Comparison of ENCODE assay signal across 17 cellular contexts in genomic region chr9:133340916-133341315, GRCh38. TPM values are rescaled to one million over a fixed set of nuclear protein-coding genes. Genes with fewer than 3 reads are reported as not detected.
A peak's percentile ranks its signal among the peaks of the same experiment; 100 is the strongest.
DNase-seq lines count a peak whose midpoint lies in the region; ATAC-seq and TF ChIP-seq lines count a peak whose summit lies in the region.
"Had no signal": no experiment of that assay in that cellular context is flagged by ENCODE, and none has a peak within 500 bp of the region (broad histone marks: within the 10 kb centered on the region; RNA-seq: fewer than 3 reads in every experiment).

No MANE protein-coding gene starts in this region.

- H3K36me3 ChIP-seq in transverse colon = peaks cover 0 to 10% (median 3%) of the 10 kb centered on the region in 4 donors

- no peak for TF ChIP-seq CTCF in transverse colon (IDR thresholded peaks at IDR 0.05)

- no peak for DNase-seq in activated naive CD4-positive, alpha-beta T cell treated with anti-CD3 and anti-CD28 coated beads, Interleukin-2, amount 10 ng/mL, durations not matched to agents 7 days and 5 days
- DNase-seq in activated naive CD4-positive, alpha-beta T cell treated with anti-CD3 and anti-CD28 coated beads, Interleukin-2, amount 50 U/mL, for 16 hours = no peak
- DNase-seq in transverse colon (no peak), NCI-H524 (lab: John Stamatoyannopoulos, UW) (no peak), AML-193 (lab: John Stamatoyannopoulos, UW) (no peak)
- DNase-seq: activated CD4-positive, CD25-positive, alpha-beta regulatory T cell treated with anti-CD3 and anti-CD28 coated beads, Interleukin-2, amount 50 U/mL, for 72 hours; endodermal cell; NCI-H1436 treated with DMSO at 0.1 percent for 48 hours; NCI-H345; Right ventricle myocardium superior; stimulated activated naive CD8-positive, alpha-beta T cell treated with anti-CD3 and anti-CD28 coated beads, Interleukin-15, Interleukin-2, amounts not matched to agents 100 U/mL and 50 U/mL, for 24 hours had no signal

- H3K9me3 Mint-ChIP-seq in activated naive CD4-positive, alpha-beta T cell treated with anti-CD3 and anti-CD28 coated beads, Interleukin-2, amount 10 ng/mL, durations not matched to agents 7 days and 5 days = no peaks in the 10 kb centered on the region
- no peaks in the 10 kb centered on the region for H3K9me3 Mint-ChIP-seq in activated T-helper 17 cell treated with anti-CD3 and anti-CD28 coated beads, Interleukin-2, amount 50 U/mL, for 72 hours
- H3K9me3 Mint-ChIP-seq: endodermal cell; T-helper 1 cell treated with Interleukin-12 subunit alpha and Interleukin-12 subunit beta and Interleukin-4 antibody, amounts not matched to agents 30 μg/mL and 1 μg/mL, for 36 hours had no signal

- TF ChIP-seq POLR2A in transverse colon (IDR thresholded peaks at IDR 0.05) = no peak

- peak overlapping the region; percentile 67 for H3K27ac Mint-ChIP-seq in activated naive CD4-positive, alpha-beta T cell treated with anti-CD3 and anti-CD28 coated beads, Interleukin-2, amount 10 ng/mL, durations not matched to agents 7 days and 5 days
- peak overlapping the region; percentile 24 for H3K27ac Mint-ChIP-seq in activated T-helper 17 cell treated with anti-CD3 and anti-CD28 coated beads, Interleukin-2, amount 50 U/mL, for 72 hours
- H3K27ac Mint-ChIP-seq: endodermal cell had no signal

- no peak for TF ChIP-seq EP300 in transverse colon (IDR thresholded peaks at IDR 0.05; ENCODE audit: low read depth)

- H3K27me3 Mint-ChIP-seq in activated naive CD4-positive, alpha-beta T cell treated with anti-CD3 and anti-CD28 coated beads, Interleukin-2, amount 10 ng/mL, durations not matched to agents 7 days and 5 days = no peaks in the 10 kb centered on the region
- no peaks in the 10 kb centered on the region for H3K27me3 Mint-ChIP-seq in activated T-helper 17 cell treated with anti-CD3 and anti-CD28 coated beads, Interleukin-2, amount 50 U/mL, for 72 hours

- peak overlapping the region in 3 of 4 donors; percentile 15 to 49 (median 31) for H3K27ac ChIP-seq in transverse colon
- H3K27ac ChIP-seq: prostate gland, vagina had no signal

- no peak overlapping the region for H3K4me3 Mint-ChIP-seq in activated naive CD4-positive, alpha-beta T cell treated with anti-CD3 and anti-CD28 coated beads, Interleukin-2, amount 10 ng/mL, durations not matched to agents 7 days and 5 days
- no peak overlapping the region for H3K4me3 Mint-ChIP-seq in activated T-helper 17 cell treated with anti-CD3 and anti-CD28 coated beads, Interleukin-2, amount 50 U/mL, for 72 hours
- H3K4me3 Mint-ChIP-seq: endodermal cell; T-helper 1 cell treated with Interleukin-12 subunit alpha and Interleukin-12 subunit beta and Interleukin-4 antibody, amounts not matched to agents 30 μg/mL and 1 μg/mL, for 36 hours had no signal

- CTCF ChIA-PET in activated naive CD4-positive, alpha-beta T cell treated with anti-CD3 and anti-CD28 coated beads, Interleukin-2, amount 10 ng/mL, durations not matched to agents 7 days and 5 days (lab: Charles Lee) = interaction anchor here (1.5 to 1.8 kb wide), 2 partner anchors 11 to 15 kb away, joined by 4 to 6 read pairs; partner anchors contain the start of gene SURF1

- peaks cover 47% of the 10 kb centered on the region for H3K4me1 Mint-ChIP-seq in activated naive CD4-positive, alpha-beta T cell treated with anti-CD3 and anti-CD28 coated beads, Interleukin-2, amount 10 ng/mL, durations not matched to agents 7 days and 5 days
- H3K4me1 Mint-ChIP-seq in activated T-helper 17 cell treated with anti-CD3 and anti-CD28 coated beads, Interleukin-2, amount 50 U/mL, for 72 hours = no peaks in the 10 kb centered on the region

- H3K9me3 ChIP-seq in mononuclear cell (ENCODE audit: low read depth, low read length) (no peaks in the 10 kb centered on the region), transverse colon (no peaks in the 10 kb centered on the region)
- H3K9me3 ChIP-seq: prostate gland, vagina had no signal

- intact Hi-C loops in transverse colon (cut with DNase I; ENCODE audit: low total_unique reads) = no loop called here

- H3K4me1 ChIP-seq in mononuclear cell (ENCODE audit: insufficient read depth, low read length) (peaks cover 56% of the 10 kb centered on the region), transverse colon (peaks cover 0 to 8% (median 7%) of the 10 kb centered on the region in 4 donors)
- H3K4me1 ChIP-seq: prostate gland had no signal

- 80 to 87% methylated on average over 1 to 13 of the region's 13 CpGs for WGBS in transverse colon (ENCODE audit: low coverage in 1 of 2), 2 donors

- in situ Hi-C loops in transverse colon (cut with MboI; ENCODE audit: low pct_ligation_motif_present in 1 of 4, low pct_unique_long_range_greater_than_20kb in 1 of 4, low sequenced_read_pairs in 3 of 4) = loop anchor here in 1 of 4 donors (25.0 kb wide), 1 partner anchor 304 kb away; the partner anchor contains the start of gene GTF3C5

- peak overlapping the region; percentile 0 for H3K4me3 ChIP-seq in mononuclear cell (ENCODE audit: low read length)
- no peak overlapping the region for H3K4me3 ChIP-seq in transverse colon
- H3K4me3 ChIP-seq: prostate gland, vagina had no signal

- no peak for ATAC-seq in activated T-helper 17 cell treated with anti-CD3 and anti-CD28 coated beads, Interleukin-2, amount 50 U/mL, for 72 hours (replicated peaks)
- no peak for ATAC-seq in HG02884 (IDR thresholded peaks at IDR 0.05; ENCODE audit: unreplicated experiment)
- ATAC-seq: stimulated activated naive CD8-positive, alpha-beta T cell treated with anti-CD3 and anti-CD28 coated beads, Interleukin-15, Interleukin-2, amounts not matched to agents 100 U/mL and 50 U/mL, for 24 hours had no signal

- H3K27me3 ChIP-seq in mononuclear cell (ENCODE audit: insufficient read depth, low read length) = no peaks in the 10 kb centered on the region
- H3K27me3 ChIP-seq in transverse colon = no peaks in the 10 kb centered on the region
- H3K27me3 ChIP-seq: vagina had no signal

- H3K36me3 Mint-ChIP-seq in activated naive CD4-positive, alpha-beta T cell treated with anti-CD3 and anti-CD28 coated beads, Interleukin-2, amount 10 ng/mL, durations not matched to agents 7 days and 5 days = peaks cover 45% of the 10 kb centered on the region
- H3K36me3 Mint-ChIP-seq in activated T-helper 17 cell treated with anti-CD3 and anti-CD28 coated beads, Interleukin-2, amount 50 U/mL, for 72 hours (ENCODE audit: low read depth) = peaks cover 75% of the 10 kb centered on the region

RNA-seq across cellular contexts. Expression of gene SURF6, which starts 4.9 kb away (rescaled TPM):
- total RNA-seq in activated T-helper 17 cell treated with anti-CD3 and anti-CD28 coated beads, Interleukin-2, amount 50 U/mL, for 72 hours = 10 to 100 TPM; 17.4 to 26.3 TPM
- total RNA-seq in mononuclear cell (4.8 TPM), transverse colon (10 to 100 TPM; 18.1 to 61.3 (median 22.5) TPM)

RNA-seq across cellular contexts. Expression of gene MED22, which starts 7.0 kb away (rescaled TPM):
- 10 to 100 TPM; 21.3 to 29.9 TPM for total RNA-seq in activated T-helper 17 cell treated with anti-CD3 and anti-CD28 coated beads, Interleukin-2, amount 50 U/mL, for 72 hours
- 11.4 TPM for total RNA-seq in mononuclear cell
- total RNA-seq in transverse colon = 10 to 100 TPM; 21.5 to 50.5 (median 25.4) TPM

RNA-seq across cellular contexts. Expression of gene RPL7A, which starts 7.1 kb away (rescaled TPM):
- total RNA-seq in activated T-helper 17 cell treated with anti-CD3 and anti-CD28 coated beads, Interleukin-2, amount 50 U/mL, for 72 hours = 1,000 to 10,000 TPM; 3,005 to 3,350 TPM
- total RNA-seq in mononuclear cell (2,463 TPM), transverse colon (1,000 to 10,000 TPM in 2 of 4 donors, 100 to 1,000 TPM in 2; 725 to 1,490 (median 1,034) TPM)

RNA-seq across cellular contexts. Expression of gene SURF1, which starts 15.4 kb away (rescaled TPM):
- 10 to 100 TPM; 13.9 to 25.4 TPM for total RNA-seq in activated T-helper 17 cell treated with anti-CD3 and anti-CD28 coated beads, Interleukin-2, amount 50 U/mL, for 72 hours
- total RNA-seq in mononuclear cell (26.4 TPM), transverse colon (10 to 100 TPM; 14.2 to 66.1 (median 50.2) TPM)

RNA-seq across cellular contexts. Expression of gene SURF2, which starts 15.4 kb away (rescaled TPM):
- 10 to 100 TPM in 1 of 2 donors, 1 to 10 TPM in 1; 7.0 to 17.3 TPM for total RNA-seq in activated T-helper 17 cell treated with anti-CD3 and anti-CD28 coated beads, Interleukin-2, amount 50 U/mL, for 72 hours
- 9.0 TPM for total RNA-seq in mononuclear cell
- total RNA-seq in transverse colon = 10 to 100 TPM in 3 of 4 donors, 1 to 10 TPM in 1; 3.7 to 21.4 (median 17.9) TPM
